ENCODE assay signal across 8 cellular contexts in genomic region chr11:369336-370018, GRCh38. TPM values are rescaled to one million over a fixed set of nuclear protein-coding genes. Genes with fewer than 3 reads are reported as not detected.
A peak's percentile ranks its signal among the peaks of the same experiment; 100 is the strongest.
DNase-seq lines count a peak whose midpoint lies in the region; ATAC-seq and TF ChIP-seq lines count a peak whose summit lies in the region.

Gene B4GALNT4, plus strand, starts transcription at chr11:369499. Its CDS starts 305 bp downstream, at chr11:369804.

- no peaks in the 10 kb centered on the region for H3K9me3 ChIP-seq in heart right ventricle

- H3K27me3 ChIP-seq in heart right ventricle: peaks cover 2 to 65% (median 57%) of the 10 kb centered on the region in 7 donors

- intact Hi-C loops in heart right ventricle (cut with DNase I): loop anchor here in 3 of 10 donors (5.0 to 10.0 kb wide), 3 partner anchors 75 to 1473 kb away; partner anchors contain the start of gene ANO9 (in 1 of the 3)
- intact Hi-C loops in sciatic nerve (cut with DNase I): no loop called here

- peak; percentile 89 for DNase-seq in AG08396 (ENCODE audit: low spot score)
- peak; percentile 52 for DNase-seq in HEK293T (ENCODE audit: extremely low spot score)
- DNase-seq in heart right ventricle: no peak
- no peak for DNase-seq in sciatic nerve (ENCODE audit: low spot score)
- DNase-seq in NCI-H128 (lab: John Stamatoyannopoulos, UW; ENCODE audit: unreplicated experiment): no peak

- peaks cover 14% of the 10 kb centered on the region for H3K27me3 Mint-ChIP-seq in activated T-helper 17 cell treated with anti-CD3 and anti-CD28 coated beads, Interleukin-2, amount 50 U/mL, for 72 hours

- CTCF ChIA-PET in HEK293T (lab: Yijun Ruan, JAX): no interaction called here

- no peak for TF ChIP-seq CTCF in heart right ventricle (IDR thresholded peaks at IDR 0.05)

- peaks cover 8% of the 10 kb centered on the region for H3K4me1 Mint-ChIP-seq in activated T-helper 17 cell treated with anti-CD3 and anti-CD28 coated beads, Interleukin-2, amount 50 U/mL, for 72 hours

- H3K4me3 ChIP-seq in heart right ventricle: peak within 1 kb of the TSS in 6 of 10 donors; percentile 11 to 28 (median 21)

- H3K27ac ChIP-seq in heart right ventricle: no peak within 1 kb of the TSS

- WGBS in heart right ventricle, 2 donors: 1% methylated on average over 25 to 105 of the region's 118 CpGs

- POLR2A ChIA-PET in HEK293T (lab: Yijun Ruan, JAX): interaction anchor here (1.0 to 1.9 kb wide), 2 partner anchors 14 to 79 kb away, joined by 3 to 6 read pairs; no protein-coding TSS in a partner anchor

- peak; percentile 53 for ATAC-seq in activated T-helper 17 cell treated with anti-CD3 and anti-CD28 coated beads, Interleukin-2, amount 50 U/mL, for 72 hours (replicated peaks)
- peak in 2 of 8 donors; percentile 46 to 49 for ATAC-seq in heart right ventricle
- peak; percentile 41 for ATAC-seq in sciatic nerve
- no peak for ATAC-seq in HG03442 (IDR thresholded peaks at IDR 0.05; ENCODE audit: unreplicated experiment)
- no peak for ATAC-seq in HG03469 (IDR thresholded peaks at IDR 0.05; ENCODE audit: unreplicated experiment)

- peak within 1 kb of the TSS; percentile 58 for H3K27ac Mint-ChIP-seq in activated T-helper 17 cell treated with anti-CD3 and anti-CD28 coated beads, Interleukin-2, amount 50 U/mL, for 72 hours

- H3K4me3 Mint-ChIP-seq in activated T-helper 17 cell treated with anti-CD3 and anti-CD28 coated beads, Interleukin-2, amount 50 U/mL, for 72 hours: peak within 1 kb of the TSS; percentile 71

- peaks cover 0 to 10% (median 8%) of the 10 kb centered on the region in 9 donors for H3K4me1 ChIP-seq in heart right ventricle

- no peaks in the 10 kb centered on the region for H3K36me3 ChIP-seq in heart right ventricle

- no peaks in the 10 kb centered on the region for H3K9me3 Mint-ChIP-seq in activated T-helper 17 cell treated with anti-CD3 and anti-CD28 coated beads, Interleukin-2, amount 50 U/mL, for 72 hours

- H3K36me3 Mint-ChIP-seq in activated T-helper 17 cell treated with anti-CD3 and anti-CD28 coated beads, Interleukin-2, amount 50 U/mL, for 72 hours (ENCODE audit: low read depth): no peaks in the 10 kb centered on the region

TF ChIP-seq in HEK293T, 16 proteins besides CTCF, POLR2A, EP300 and RAD21:
- TF ChIP-seq TARDBP (IDR thresholded peaks at IDR 0.05) (no peak), L3MBTL2 (conservative IDR thresholded peaks at IDR 0.05) (no peak), SP1 (IDR thresholded peaks at IDR 0.05) (no peak), NFRKB (IDR thresholded peaks at IDR 0.05) (no peak), SUZ12 (IDR thresholded peaks at IDR 0.05) (no peak), BHLHE40 (IDR thresholded peaks at IDR 0.05; ENCODE audit: borderline replicate concordance) (no peak), ELF4 (IDR thresholded peaks at IDR 0.05) (no peak), CTBP1 (IDR thresholded peaks at IDR 0.05; ENCODE audit: borderline replicate concordance) (no peak), PKNOX1 (IDR thresholded peaks at IDR 0.05) (no peak), HDGF (IDR thresholded peaks at IDR 0.05; ENCODE audit: borderline replicate concordance) (no peak), ZNF384 (IDR thresholded peaks at IDR 0.05) (no peak), ARNT (IDR thresholded peaks at IDR 0.05) (no peak), FOXM1 (IDR thresholded peaks at IDR 0.05; ENCODE audit: borderline replicate concordance) (no peak), FOXA1 (IDR thresholded peaks at IDR 0.05) (no peak), LEF1 (IDR thresholded peaks at IDR 0.05; ENCODE audit: borderline replicate concordance) (no peak), FOXK2 (IDR thresholded peaks at IDR 0.05) (no peak)

RNA-seq across cellular contexts. Expression of gene B4GALNT4, which starts in this region (rescaled TPM):
- 1 to 10 TPM; 1.4 to 9.4 TPM for total RNA-seq in activated T-helper 17 cell treated with anti-CD3 and anti-CD28 coated beads, Interleukin-2, amount 50 U/mL, for 72 hours
- total RNA-seq in heart right ventricle (1 to 10 TPM in 1 of 10 donors, under 1 TPM in 6, not detected in 3; 0.09 to 1.6 (median 0.25) TPM), sciatic nerve (32.2 TPM)
- 1 to 10 TPM in 1 of 2 donors, under 1 TPM in 1; 0.75 to 1.7 TPM for polyA plus RNA-seq in heart right ventricle

Comparison
In these comparisons a context has a peak if more than half of its experiments do, and no peak if none do; other contexts are left out.
1. DNase-seq: peak in AG08396 (single experiment) and HEK293T (single experiment); none in heart right ventricle (0 of 2), sciatic nerve (single experiment) and NCI-H128 (single experiment).
2. ATAC-seq: peak in activated T-helper 17 cell treated with anti-CD3 and anti-CD28 coated beads, Interleukin-2, amount 50 U/mL, for 72 hours (single experiment) and sciatic nerve (single experiment); none in HG03442 (single experiment) and HG03469 (single experiment).